ENCODE assay signal across 25 cellular contexts in the genomic region with DNA sequence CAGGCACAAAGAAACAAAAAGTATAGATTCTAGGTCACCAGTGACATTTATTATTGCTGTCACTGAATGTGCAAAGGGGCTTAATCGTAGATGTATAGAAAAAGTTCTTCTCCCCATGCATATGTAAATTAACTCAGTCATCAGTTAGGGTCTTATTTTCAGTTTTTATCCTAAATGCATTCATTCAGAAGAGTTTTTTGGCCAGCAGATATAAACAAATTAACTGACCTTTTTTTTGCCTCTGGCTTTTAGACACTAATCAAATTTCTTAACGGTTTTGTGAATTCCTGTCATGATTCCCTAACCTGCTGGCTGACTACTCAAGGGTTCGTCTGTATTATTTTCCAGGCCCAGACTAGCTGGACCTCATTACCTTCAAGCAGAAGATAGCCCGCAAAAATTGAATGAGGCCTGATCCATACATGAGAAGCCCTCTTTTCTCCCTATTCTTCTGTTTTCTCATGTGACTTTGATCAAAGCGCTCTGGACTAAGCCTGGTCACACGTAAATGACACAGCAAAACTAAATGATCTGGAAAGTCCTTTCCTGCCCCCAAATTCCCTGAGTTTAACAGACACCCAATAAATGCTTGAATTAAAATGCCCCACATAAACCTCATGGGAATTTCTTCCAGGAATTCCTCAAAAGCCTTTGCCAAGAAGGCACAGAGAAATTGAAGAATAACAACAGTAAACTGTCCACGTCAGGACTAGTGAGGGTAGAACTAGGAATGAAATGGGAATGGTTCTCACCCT.
DNase-seq lines count a peak whose midpoint lies in the region; ATAC-seq and TF ChIP-seq lines count a peak whose summit lies in the region.
"Had no signal": no experiment of that assay in that cellular context is flagged by ENCODE, and none has a peak within 500 bp of the region (broad histone marks: within the 10 kb centered on the region; RNA-seq: fewer than 3 reads in every experiment).

No MANE protein-coding gene starts in this region.

- no peaks in the 10 kb centered on the region for H3K9me3 ChIP-seq in mesodermal cell (ENCODE audit: control insufficient read depth, low read length)
- H3K9me3 ChIP-seq: lower lobe of right lung, vagina had no signal

- no peak overlapping the region for H3K4me3 Mint-ChIP-seq in WTC11
- H3K4me3 Mint-ChIP-seq in type B pancreatic cell: no peak overlapping the region
- H3K4me3 Mint-ChIP-seq: activated B cell treated with CpG ODN at 0.5 μM for 24 hours; activated CD8-positive, alpha-beta memory T cell treated with anti-CD3 and anti-CD28 coated beads, Interleukin-2, amount 10 ng/mL, durations not matched to agents 7 days and 5 days; CD8-positive, alpha-beta T cell; stimulated activated naive CD8-positive, alpha-beta T cell treated with anti-CD3 and anti-CD28 coated beads, Interleukin-15, Interleukin-2, amounts not matched to agents 100 ng/mL and 50 ng/mL, for 24 hours had no signal

- peaks cover 20% of the 10 kb centered on the region for H3K4me1 ChIP-seq in mesodermal cell (ENCODE audit: control insufficient read depth, insufficient read depth, low read length, poor library complexity, severe bottlenecking)

- peaks cover 41% of the 10 kb centered on the region for H3K36me3 ChIP-seq in mesodermal cell (ENCODE audit: control insufficient read depth, insufficient read depth, low read length)
- H3K36me3 ChIP-seq: lower lobe of right lung, vagina had no signal

- peak overlapping the region; percentile 44 for H3K27ac ChIP-seq in mesodermal cell (ENCODE audit: low read depth, low read length, severe bottlenecking)
- H3K27ac ChIP-seq: 22Rv1, epithelial cell of prostate, lower lobe of right lung, PC-9, skin epidermis, vagina had no signal

- no peak for ATAC-seq in WTC11
- ATAC-seq in GM21786 (IDR thresholded peaks at IDR 0.05; ENCODE audit: unreplicated experiment): no peak
- ATAC-seq in HG02884 (IDR thresholded peaks at IDR 0.05; ENCODE audit: unreplicated experiment): no peak
- ATAC-seq: activated CD8-positive, alpha-beta memory T cell treated with anti-CD3 and anti-CD28 coated beads, Interleukin-2, amount 10 ng/mL, durations not matched to agents 7 days and 5 days; CD8-positive, alpha-beta T cell; lower lobe of right lung had no signal

- no peak overlapping the region for H3K4me3 ChIP-seq in mesodermal cell (ENCODE audit: extremely low read depth, insufficient read depth, low read length, poor library complexity, severe bottlenecking)
- H3K4me3 ChIP-seq: lower lobe of right lung, PC-9, skin epidermis, vagina had no signal

- peak overlapping the region; percentile 74 for H3K27ac Mint-ChIP-seq in WTC11
- peak overlapping the region; percentile 45 for H3K27ac Mint-ChIP-seq in type B pancreatic cell
- H3K27ac Mint-ChIP-seq: activated B cell treated with CpG ODN at 0.5 μM for 24 hours; activated CD8-positive, alpha-beta memory T cell treated with anti-CD3 and anti-CD28 coated beads, Interleukin-2, amount 10 ng/mL, durations not matched to agents 7 days and 5 days; CD8-positive, alpha-beta T cell; stimulated activated naive CD8-positive, alpha-beta T cell treated with anti-CD3 and anti-CD28 coated beads, Interleukin-15, Interleukin-2, amounts not matched to agents 100 ng/mL and 50 ng/mL, for 24 hours had no signal

- no peaks in the 10 kb centered on the region for H3K9me3 Mint-ChIP-seq in WTC11
- H3K9me3 Mint-ChIP-seq in type B pancreatic cell: no peaks in the 10 kb centered on the region
- H3K9me3 Mint-ChIP-seq: activated B cell treated with CpG ODN at 0.5 μM for 24 hours; CD8-positive, alpha-beta T cell; stimulated activated naive CD8-positive, alpha-beta T cell treated with anti-CD3 and anti-CD28 coated beads, Interleukin-15, Interleukin-2, amounts not matched to agents 100 ng/mL and 50 ng/mL, for 24 hours had no signal

- peak; percentile 21 for DNase-seq in NCI-H446 treated with DMSO at 0.1 percent for 48 hours (lab: John Stamatoyannopoulos, UW)
- no peak for DNase-seq in NCI-H446 (lab: John Stamatoyannopoulos, UW)
- no peak for DNase-seq in WTC11 (ENCODE audit: low spot score)
- DNase-seq in type B pancreatic cell (ENCODE audit: extremely low spot score, unreplicated experiment): no peak
- no peak for DNase-seq in NCI-H526 (lab: John Stamatoyannopoulos, UW)
- DNase-seq: activated B cell treated with CpG ODN at 0.5 μM for 24 hours; activated CD8-positive, alpha-beta memory T cell treated with anti-CD3 and anti-CD28 coated beads, Interleukin-2, amount 10 ng/mL, durations not matched to agents 7 days and 5 days; activated T-cell treated with anti-CD3 and anti-CD28 coated beads, Interleukin-2, amount 50 U/mL, for 48 hours; CD8-positive, alpha-beta T cell; DMS79 treated with DMSO at 0.1 percent for 48 hours; HCEC 1CT; head of caudate nucleus; kidney; lower lobe of right lung; nucleus accumbens; PC-9; SHP77 treated with DMSO at 0.1 percent for 48 hours had no signal

- H3K4me1 Mint-ChIP-seq in WTC11 (peaks cover 45% of the 10 kb centered on the region), type B pancreatic cell (ENCODE audit: unreplicated experiment) (peaks cover 39% of the 10 kb centered on the region)
- H3K4me1 Mint-ChIP-seq: activated B cell treated with CpG ODN at 0.5 μM for 24 hours; activated CD8-positive, alpha-beta memory T cell treated with anti-CD3 and anti-CD28 coated beads, Interleukin-2, amount 10 ng/mL, durations not matched to agents 7 days and 5 days had no signal

- H3K27me3 Mint-ChIP-seq in WTC11 (ENCODE audit: low read depth): no peaks in the 10 kb centered on the region
- no peaks in the 10 kb centered on the region for H3K27me3 Mint-ChIP-seq in type B pancreatic cell
- H3K27me3 Mint-ChIP-seq: activated B cell treated with CpG ODN at 0.5 μM for 24 hours; activated CD8-positive, alpha-beta memory T cell treated with anti-CD3 and anti-CD28 coated beads, Interleukin-2, amount 10 ng/mL, durations not matched to agents 7 days and 5 days; stimulated activated naive CD8-positive, alpha-beta T cell treated with anti-CD3 and anti-CD28 coated beads, Interleukin-15, Interleukin-2, amounts not matched to agents 100 ng/mL and 50 ng/mL, for 24 hours had no signal

- WGBS in mesodermal cell (ENCODE audit: insufficient coverage in 2 of 2), 2 experiments: 88 to 90% methylated on average over 5 of the region's 7 CpGs

- CTCF ChIA-PET in WTC11 (lab: Charles Lee): no interaction called here

- H3K36me3 Mint-ChIP-seq in WTC11 (no peaks in the 10 kb centered on the region), type B pancreatic cell (peaks cover 3% of the 10 kb centered on the region)
- H3K36me3 Mint-ChIP-seq: activated CD8-positive, alpha-beta memory T cell treated with anti-CD3 and anti-CD28 coated beads, Interleukin-2, amount 10 ng/mL, durations not matched to agents 7 days and 5 days; CD8-positive, alpha-beta T cell had no signal

- POLR2A ChIA-PET in WTC11 (lab: Charles Lee): no interaction called here

- TF ChIP-seq CTCF in WTC11 (IDR thresholded peaks at IDR 0.05) (no peak), type B pancreatic cell (conservative IDR thresholded peaks at IDR 0.05) (no peak)

TF ChIP-seq in WTC11, 78 proteins besides CTCF, POLR2A, EP300 and RAD21 (continues in another document):
- TF ChIP-seq, protein P1, sequence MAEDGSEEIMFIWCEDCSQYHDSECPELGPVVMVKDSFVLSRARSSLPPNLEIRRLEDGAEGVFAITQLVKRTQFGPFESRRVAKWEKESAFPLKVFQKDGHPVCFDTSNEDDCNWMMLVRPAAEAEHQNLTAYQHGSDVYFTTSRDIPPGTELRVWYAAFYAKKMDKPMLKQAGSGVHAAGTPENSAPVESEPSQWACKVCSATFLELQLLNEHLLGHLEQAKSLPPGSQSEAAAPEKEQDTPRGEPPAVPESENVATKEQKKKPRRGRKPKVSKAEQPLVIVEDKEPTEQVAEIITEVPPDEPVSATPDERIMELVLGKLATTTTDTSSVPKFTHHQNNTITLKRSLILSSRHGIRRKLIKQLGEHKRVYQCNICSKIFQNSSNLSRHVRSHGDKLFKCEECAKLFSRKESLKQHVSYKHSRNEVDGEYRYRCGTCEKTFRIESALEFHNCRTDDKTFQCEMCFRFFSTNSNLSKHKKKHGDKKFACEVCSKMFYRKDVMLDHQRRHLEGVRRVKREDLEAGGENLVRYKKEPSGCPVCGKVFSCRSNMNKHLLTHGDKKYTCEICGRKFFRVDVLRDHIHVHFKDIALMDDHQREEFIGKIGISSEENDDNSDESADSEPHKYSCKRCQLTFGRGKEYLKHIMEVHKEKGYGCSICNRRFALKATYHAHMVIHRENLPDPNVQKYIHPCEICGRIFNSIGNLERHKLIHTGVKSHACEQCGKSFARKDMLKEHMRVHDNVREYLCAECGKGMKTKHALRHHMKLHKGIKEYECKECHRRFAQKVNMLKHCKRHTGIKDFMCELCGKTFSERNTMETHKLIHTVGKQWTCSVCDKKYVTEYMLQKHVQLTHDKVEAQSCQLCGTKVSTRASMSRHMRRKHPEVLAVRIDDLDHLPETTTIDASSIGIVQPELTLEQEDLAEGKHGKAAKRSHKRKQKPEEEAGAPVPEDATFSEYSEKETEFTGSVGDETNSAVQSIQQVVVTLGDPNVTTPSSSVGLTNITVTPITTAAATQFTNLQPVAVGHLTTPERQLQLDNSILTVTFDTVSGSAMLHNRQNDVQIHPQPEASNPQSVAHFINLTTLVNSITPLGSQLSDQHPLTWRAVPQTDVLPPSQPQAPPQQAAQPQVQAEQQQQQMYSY (CRISPR knock-in tag; IDR thresholded peaks at IDR 0.05): no peak
- TF ChIP-seq NFYB (CRISPR knock-in tag; conservative IDR thresholded peaks at IDR 0.05; ENCODE audit: low read depth): no peak
- TF ChIP-seq, protein P2, sequence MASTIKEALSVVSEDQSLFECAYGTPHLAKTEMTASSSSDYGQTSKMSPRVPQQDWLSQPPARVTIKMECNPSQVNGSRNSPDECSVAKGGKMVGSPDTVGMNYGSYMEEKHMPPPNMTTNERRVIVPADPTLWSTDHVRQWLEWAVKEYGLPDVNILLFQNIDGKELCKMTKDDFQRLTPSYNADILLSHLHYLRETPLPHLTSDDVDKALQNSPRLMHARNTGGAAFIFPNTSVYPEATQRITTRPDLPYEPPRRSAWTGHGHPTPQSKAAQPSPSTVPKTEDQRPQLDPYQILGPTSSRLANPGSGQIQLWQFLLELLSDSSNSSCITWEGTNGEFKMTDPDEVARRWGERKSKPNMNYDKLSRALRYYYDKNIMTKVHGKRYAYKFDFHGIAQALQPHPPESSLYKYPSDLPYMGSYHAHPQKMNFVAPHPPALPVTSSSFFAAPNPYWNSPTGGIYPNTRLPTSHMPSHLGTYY (CRISPR knock-in tag; IDR thresholded peaks at IDR 0.05): no peak
- TF ChIP-seq, protein P3, sequence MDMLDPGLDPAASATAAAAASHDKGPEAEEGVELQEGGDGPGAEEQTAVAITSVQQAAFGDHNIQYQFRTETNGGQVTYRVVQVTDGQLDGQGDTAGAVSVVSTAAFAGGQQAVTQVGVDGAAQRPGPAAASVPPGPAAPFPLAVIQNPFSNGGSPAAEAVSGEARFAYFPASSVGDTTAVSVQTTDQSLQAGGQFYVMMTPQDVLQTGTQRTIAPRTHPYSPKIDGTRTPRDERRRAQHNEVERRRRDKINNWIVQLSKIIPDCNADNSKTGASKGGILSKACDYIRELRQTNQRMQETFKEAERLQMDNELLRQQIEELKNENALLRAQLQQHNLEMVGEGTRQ (CRISPR knock-in tag; IDR thresholded peaks at IDR 0.05): no peak
